ENCODE assay signal across 20 cellular contexts in genomic region chr17:82060001-82060380, GRCh38. TPM values are rescaled to one million over a fixed set of nuclear protein-coding genes. Genes with fewer than 3 reads are reported as not detected.
A peak's percentile ranks its signal among the peaks of the same experiment; 100 is the strongest.
DNase-seq lines count a peak whose midpoint lies in the region; ATAC-seq, FAIRE-seq and TF ChIP-seq lines count a peak whose summit lies in the region.
"Had no signal": no experiment of that assay in that cellular context is flagged by ENCODE, and none has a peak within 500 bp of the region (broad histone marks: within the 10 kb centered on the region; RNA-seq: fewer than 3 reads in every experiment).

No MANE protein-coding gene starts in this region.

- H3K36me3 ChIP-seq in BLaER1 treated with 17β-estradiol and CSF1 and Interleukin-3, amounts not matched to agents 10 nM and 100 nM: peaks cover 85 to 96% (median 91%) of the 10 kb centered on the region in 11 experiments
- H3K36me3 ChIP-seq in SK-N-SH (replicated peaks in 1 of 2; ENCODE audit: control insufficient read depth in 1 of 2, insufficient read depth in 2 of 2, low read length in 1 of 2) (peaks cover 28 to 91% of the 10 kb centered on the region in 2 experiments), kidney (ENCODE audit: control insufficient read depth in 1 of 2, insufficient read depth in 2 of 2, low read length in 2 of 2) (peaks cover 5 to 25% of the 10 kb centered on the region in 2 donors), ovary (no peaks in the 10 kb centered on the region)

- H4K20me1 ChIP-seq in BLaER1 treated with 17β-estradiol and CSF1 and Interleukin-3, amounts not matched to agents 10 nM and 100 nM: peaks cover 0 to 98% (median 95%) of the 10 kb centered on the region in 11 experiments; a peak in 19 of 22 replicates
- H4K20me1 ChIP-seq in SK-N-SH (ENCODE audit: insufficient read depth): no peaks in the 10 kb centered on the region

- H3K9me2 ChIP-seq in SK-N-SH: no peaks in the 10 kb centered on the region

- H3K36me3 Mint-ChIP-seq in WTC11: peaks cover 7% of the 10 kb centered on the region; the same call in 1 of the 2 replicates

- no peak for DNase-seq in SK-N-SH
- DNase-seq in kidney: peak; percentile 62
- DNase-seq in stimulated activated CD4-positive, alpha-beta T cell treated with anti-CD3 and anti-CD28 coated beads, Interleukin-2, amount 100 ng/mL, for 24 hours: no peak
- DNase-seq in SIG-M5 treated with dmso at 0.1 percent for 504 hours (lab: John Stamatoyannopoulos, UW; ENCODE audit: unreplicated experiment): no peak
- DNase-seq in WTC11 (ENCODE audit: low spot score): no peak
- no peak for DNase-seq in ovary
- DNase-seq: EL, IMR-90, Karpas-422, NCI-H1436, NCI-H1930, NCI-H226, NCI-H526, PC-9 had no signal

- H3K79me2 ChIP-seq in SK-N-SH (ENCODE audit: insufficient read depth): peaks cover 17% of the 10 kb centered on the region; the same call in 1 of the 2 replicates

- no peak for TF ChIP-seq CTCF in 22Rv1 (IDR thresholded peaks at IDR 0.05)
- no peak for TF ChIP-seq CTCF in SK-N-SH (IDR thresholded peaks at IDR 0.05)
- no peak for TF ChIP-seq CTCF in kidney (IDR thresholded peaks at IDR 0.05; ENCODE audit: borderline replicate concordance, extremely low read depth, insufficient read depth)
- no peak for TF ChIP-seq CTCF in WTC11 (IDR thresholded peaks at IDR 0.05)
- TF ChIP-seq CTCF in ovary (IDR thresholded peaks at IDR 0.05): no peak

- H3K27ac ChIP-seq in 22Rv1: peak overlapping the region; percentile 87
- H3K27ac ChIP-seq in BLaER1 treated with 17β-estradiol and CSF1 and Interleukin-3, amounts not matched to agents 10 nM and 100 nM: peak overlapping the region in 3 of 11 experiments; percentile 11 to 35 (median 13); a peak in 3 of 22 replicates
- H3K27ac ChIP-seq in SK-N-SH (ENCODE audit: low read depth in 2 of 2, low read length in 1 of 2): no peak overlapping the region; a peak in 1 of 4 replicates
- no peak overlapping the region for H3K27ac ChIP-seq in kidney (ENCODE audit: low read depth in 2 of 2, low read length in 2 of 2)
- H3K27ac ChIP-seq in ovary: no peak overlapping the region
- H3K27ac ChIP-seq: PC-9 had no signal

- H3K4me3 ChIP-seq in BLaER1 treated with 17β-estradiol and CSF1 and Interleukin-3, amounts not matched to agents 10 nM and 100 nM: no peak overlapping the region
- H3K4me3 ChIP-seq in SK-N-SH (ENCODE audit: low read depth in 2 of 2, low read length in 1 of 2) (no peak overlapping the region), kidney (ENCODE audit: low read length in 2 of 2) (no peak overlapping the region), ovary (no peak overlapping the region)
- H3K4me3 ChIP-seq: PC-9 had no signal

- no peaks in the 10 kb centered on the region for H3K9me3 Mint-ChIP-seq in WTC11
- H3K9me3 Mint-ChIP-seq: CD14-positive monocyte had no signal

- H3K4me3 Mint-ChIP-seq in WTC11: no peak overlapping the region
- H3K4me3 Mint-ChIP-seq: CD14-positive monocyte had no signal

- H2AFZ ChIP-seq in SK-N-SH (ENCODE audit: low read depth): no peak overlapping the region
- H2AFZ ChIP-seq: PC-9 had no signal

- POLR2A ChIA-PET in SK-N-SH (lab: Yijun Ruan, JAX) (interaction anchor here (1.0 to 2.2 kb wide), 5 partner anchors 9 to 30 kb away, joined by 3 to 7 read pairs (median 4); partner anchors contain the start of gene DCXR), WTC11 (lab: Charles Lee) (interaction anchor here (1.5 kb wide), 1 partner anchor 29 kb away, joined by 4 read pairs; no protein-coding TSS in a partner anchor)

- no peaks in the 10 kb centered on the region for H3K27me3 Mint-ChIP-seq in WTC11 (ENCODE audit: low read depth)

- peak overlapping the region in 10 of 11 experiments; percentile 5 to 84 (median 56); a peak in 16 of 22 replicates for H3K4me2 ChIP-seq in BLaER1 treated with 17β-estradiol and CSF1 and Interleukin-3, amounts not matched to agents 10 nM and 100 nM
- no peak overlapping the region for H3K4me2 ChIP-seq in SK-N-SH
- H3K4me2 ChIP-seq: PC-9 had no signal

- no peaks in the 10 kb centered on the region for H3K9me3 ChIP-seq in BLaER1 treated with 17β-estradiol and CSF1 and Interleukin-3, amounts not matched to agents 10 nM and 100 nM (replicated peaks in 1 of 11)
- no peaks in the 10 kb centered on the region for H3K9me3 ChIP-seq in SK-N-SH
- no peaks in the 10 kb centered on the region for H3K9me3 ChIP-seq in kidney (ENCODE audit: control insufficient read depth in 1 of 2, low read length in 2 of 2)
- H3K9me3 ChIP-seq in ovary: no peaks in the 10 kb centered on the region

- no peak overlapping the region for H3K27ac Mint-ChIP-seq in WTC11

- no peak for TF ChIP-seq POLR2A in ovary (IDR thresholded peaks at IDR 0.05)

- no peak for ATAC-seq in WTC11

- 96% methylated on average over 13 of the region's 16 CpGs for WGBS in SK-N-SH (ENCODE audit: low lambda C conversion rate)
- 73 to 80% (median 75%) methylated on average over 15 to 16 of the region's 16 CpGs for WGBS in ovary, 3 donors

- H3F3A ChIP-seq in SK-N-SH (replicated peaks; ENCODE audit: insufficient read depth): peaks cover 38% of the 10 kb centered on the region

- no peak for TF ChIP-seq RAD21 in SK-N-SH (IDR thresholded peaks at IDR 0.05; ENCODE audit: low read length)

- intact Hi-C loops in kidney (cut with DNase I) (no loop called here), ovary (cut with DNase I) (no loop called here)

- no peaks in the 10 kb centered on the region for H3K27me3 ChIP-seq in BLaER1 treated with 17β-estradiol and CSF1 and Interleukin-3, amounts not matched to agents 10 nM and 100 nM
- H3K27me3 ChIP-seq in SK-N-SH (ENCODE audit: insufficient read depth) (no peaks in the 10 kb centered on the region), ovary (no peaks in the 10 kb centered on the region)

- CTCF ChIA-PET in SK-N-SH (lab: Yijun Ruan, JAX) (interaction anchor here (2.0 to 8.0 kb wide), 5 partner anchors 22 to 100 kb away, joined by 5 to 47 read pairs (median 8); partner anchors contain the start of genes DCXR and RAC3), WTC11 (lab: Charles Lee) (interaction anchor here (0.8 kb wide), 1 partner anchor 22 kb away, joined by 3 read pairs; the partner anchor contains the start of gene DCXR)

- no peaks in the 10 kb centered on the region for H3K4me1 Mint-ChIP-seq in WTC11

- FAIRE-seq in kidney (lab: Jason Lieb, UNC): no peak
- FAIRE-seq: GM12892, GM18507, H1 had no signal

- H3K9ac ChIP-seq in BLaER1 treated with 17β-estradiol and CSF1 and Interleukin-3, amounts not matched to agents 10 nM and 100 nM: peak overlapping the region in 10 of 11 experiments; percentile 5 to 68 (median 50); a peak in 14 of 22 replicates
- no peak overlapping the region for H3K9ac ChIP-seq in SK-N-SH
- H3K9ac ChIP-seq in kidney (ENCODE audit: low read length in 2 of 2): no peak overlapping the region

- TF ChIP-seq EP300 in SK-N-SH (IDR thresholded peaks at IDR 0.05; ENCODE audit: borderline replicate concordance in 1 of 2, low read depth in 1 of 2, low read length in 1 of 2) (no peak), ovary (IDR thresholded peaks at IDR 0.05) (no peak)

- H3K4me1 ChIP-seq in BLaER1 treated with 17β-estradiol and CSF1 and Interleukin-3, amounts not matched to agents 10 nM and 100 nM: peaks cover 18 to 60% (median 47%) of the 10 kb centered on the region in 10 experiments
- H3K4me1 ChIP-seq in SK-N-SH (ENCODE audit: control insufficient read depth in 1 of 2, insufficient read depth in 2 of 2, low read depth in 1 of 2, low read length in 1 of 2) (peaks cover 6 to 20% of the 10 kb centered on the region in 2 experiments; a peak in 2 of 4 replicates), kidney (ENCODE audit: control insufficient read depth in 1 of 2, insufficient read depth in 1 of 2, low read depth in 1 of 2, low read length in 2 of 2) (peaks cover 9 to 21% of the 10 kb centered on the region in 2 donors), ovary (ENCODE audit: insufficient read depth) (peaks cover 3% of the 10 kb centered on the region)

TF ChIP-seq in WTC11, 78 proteins besides CTCF, POLR2A, EP300 and RAD21:
- TF ChIP-seq NFE2L1 (CRISPR knock-in tag; IDR thresholded peaks at IDR 0.05) (no peak), ZNF416 (CRISPR knock-in tag; IDR thresholded peaks at IDR 0.05) (no peak), SMAD3 (CRISPR knock-in tag; IDR thresholded peaks at IDR 0.05; ENCODE audit: borderline replicate concordance) (no peak)

RNA-seq across cellular contexts. Expression of gene DUS1L, which starts 5.6 kb away (rescaled TPM):
- polyA plus RNA-seq in SK-N-SH (2012; rRNA removed) (144 and 163 TPM in 2 replicates), kidney (ENCODE audit: insufficient read depth, low read depth, low replicate concordance) (102 TPM), ovary (10 to 100 TPM; 15.0 to 62.5 TPM)
- polyA plus RNA-seq in SK-N-SH (2012; cell fraction: cytosol; rRNA removed): 57.9 and 78.7 TPM in 2 replicates
- 1,198 and 1,537 TPM in 2 replicates for polyA plus RNA-seq in SK-N-SH (2012; cell fraction: nucleus; rRNA removed)
- total RNA-seq in kidney (84.8 TPM), WTC11 (2021) (99.6 to 120 TPM (median 106 TPM) in 3 replicates), ovary (10 to 100 TPM; 40.1 to 72.4 (median 67.7) TPM)

RNA-seq across cellular contexts. Expression of gene GPS1, which starts 8.3 kb away (rescaled TPM):
- 264 and 272 TPM in 2 replicates for polyA plus RNA-seq in SK-N-SH (2012; rRNA removed)
- 79.9 and 147 TPM in 2 replicates for polyA plus RNA-seq in SK-N-SH (2012; cell fraction: cytosol; rRNA removed)
- polyA plus RNA-seq in SK-N-SH (2012; cell fraction: nucleus; rRNA removed): 584 and 643 TPM in 2 replicates
- 99.3 TPM for total RNA-seq in kidney
- polyA plus RNA-seq in kidney (ENCODE audit: insufficient read depth, low read depth, low replicate concordance): 149 TPM
- 166 to 181 TPM (median 167 TPM) in 3 replicates for total RNA-seq in WTC11 (2021)
- total RNA-seq in ovary: 10 to 100 TPM; 48.8 to 96.2 (median 80.1) TPM
- 10 to 100 TPM; 12.4 to 77.8 TPM for polyA plus RNA-seq in ovary

RNA-seq across cellular contexts. Expression of gene RFNG, which starts 8.4 kb away (rescaled TPM):
- polyA plus RNA-seq in SK-N-SH (2012; rRNA removed): 54.4 and 68.6 TPM in 2 replicates
- 22.9 and 37.2 TPM in 2 replicates for polyA plus RNA-seq in SK-N-SH (2012; cell fraction: cytosol; rRNA removed)
- 329 and 368 TPM in 2 replicates for polyA plus RNA-seq in SK-N-SH (2012; cell fraction: nucleus; rRNA removed)
- 29.8 TPM for total RNA-seq in kidney
- 47.3 TPM for polyA plus RNA-seq in kidney (ENCODE audit: insufficient read depth, low read depth, low replicate concordance)
- 40.9 to 42.3 TPM (median 41.6 TPM) in 3 replicates for total RNA-seq in WTC11 (2021)
- 10 to 100 TPM; 33.3 to 53.0 (median 44.7) TPM for total RNA-seq in ovary
- 10 to 100 TPM; 20.9 to 61.3 TPM for polyA plus RNA-seq in ovary

RNA-seq across cellular contexts. Expression of gene DCXR, which starts 22.5 kb away (rescaled TPM):
- polyA plus RNA-seq in SK-N-SH (2012; rRNA removed) (153 and 190 TPM in 2 replicates), kidney (ENCODE audit: insufficient read depth, low read depth, low replicate concordance) (551 TPM), ovary (100 to 1,000 TPM in 1 of 2 donors, 10 to 100 TPM in 1; 16.7 to 144 TPM)
- 75.6 and 113 TPM in 2 replicates for polyA plus RNA-seq in SK-N-SH (2012; cell fraction: cytosol; rRNA removed)
- polyA plus RNA-seq in SK-N-SH (2012; cell fraction: nucleus; rRNA removed): 168 and 433 TPM in 2 replicates
- total RNA-seq in kidney (102 TPM), WTC11 (2021) (114 to 130 TPM (median 120 TPM) in 3 replicates), ovary (100 to 1,000 TPM in 6 of 7 donors, 10 to 100 TPM in 1; 87.6 to 217 (median 131) TPM)

RNA-seq across cellular contexts. Expression of gene RAC3, which starts 28.5 kb away (rescaled TPM):
- polyA plus RNA-seq in SK-N-SH (2012; rRNA removed): 69.9 and 83.6 TPM in 2 replicates
- 34.1 and 51.7 TPM in 2 replicates for polyA plus RNA-seq in SK-N-SH (2012; cell fraction: cytosol; rRNA removed)
- 103 and 145 TPM in 2 replicates for polyA plus RNA-seq in SK-N-SH (2012; cell fraction: nucleus; rRNA removed)
- 2.6 TPM for total RNA-seq in kidney
- 13.1 TPM for polyA plus RNA-seq in kidney (ENCODE audit: insufficient read depth, low read depth, low replicate concordance)
- total RNA-seq in WTC11 (2021): 135 to 163 TPM (median 138 TPM) in 3 replicates
- total RNA-seq in ovary: 1 to 10 TPM; 1.2 to 7.8 (median 3.3) TPM
- 1 to 10 TPM in 1 of 2 donors, under 1 TPM in 1; 0.40 to 5.8 TPM for polyA plus RNA-seq in ovary
- polyA plus RNA-seq: CD14-positive monocyte had no signal

Comparison
In these comparisons a context has a peak if more than half of its experiments do, and no peak if none do; other contexts are left out.
1. H3K9ac ChIP-seq: peak in BLaER1 treated with 17β-estradiol and CSF1 and Interleukin-3, amounts not matched to agents 10 nM and 100 nM (10 of 11); none in SK-N-SH (single experiment) and kidney (0 of 2).